1 cellular context compared by ENCODE assay signal in the genomic region with DNA sequence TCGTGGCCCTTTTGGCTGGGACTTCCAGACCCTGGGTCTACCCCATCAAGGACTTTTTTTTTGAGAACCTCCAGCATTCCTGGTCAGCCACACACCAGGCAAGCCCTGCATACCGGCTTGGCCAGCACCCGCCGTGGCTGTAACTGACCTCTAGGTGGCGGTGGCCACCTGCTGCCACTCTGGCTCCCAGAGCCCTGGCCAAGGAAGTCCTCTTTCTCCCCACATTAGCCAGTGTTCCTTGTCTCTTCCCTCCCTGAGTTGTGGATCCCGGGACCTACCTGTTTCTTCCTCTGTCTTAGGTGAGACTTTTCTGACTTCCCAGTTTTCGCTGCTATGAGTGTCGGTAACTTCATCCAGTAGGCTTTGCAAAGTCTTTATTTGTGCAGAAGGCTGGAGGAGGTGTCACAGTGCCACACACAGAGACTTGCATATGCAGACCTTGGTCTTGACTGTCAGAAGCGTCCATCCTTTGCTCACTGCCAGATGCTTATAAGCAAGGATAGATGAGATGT.
TF ChIP-seq lines count a peak whose summit lies in the region.

No MANE protein-coding gene starts in this region.

TF ChIP-seq in HepG2, 621 proteins besides CTCF, POLR2A, EP300 and RAD21 (continued from another document and continues in another):
- TF ChIP-seq, protein P1, sequence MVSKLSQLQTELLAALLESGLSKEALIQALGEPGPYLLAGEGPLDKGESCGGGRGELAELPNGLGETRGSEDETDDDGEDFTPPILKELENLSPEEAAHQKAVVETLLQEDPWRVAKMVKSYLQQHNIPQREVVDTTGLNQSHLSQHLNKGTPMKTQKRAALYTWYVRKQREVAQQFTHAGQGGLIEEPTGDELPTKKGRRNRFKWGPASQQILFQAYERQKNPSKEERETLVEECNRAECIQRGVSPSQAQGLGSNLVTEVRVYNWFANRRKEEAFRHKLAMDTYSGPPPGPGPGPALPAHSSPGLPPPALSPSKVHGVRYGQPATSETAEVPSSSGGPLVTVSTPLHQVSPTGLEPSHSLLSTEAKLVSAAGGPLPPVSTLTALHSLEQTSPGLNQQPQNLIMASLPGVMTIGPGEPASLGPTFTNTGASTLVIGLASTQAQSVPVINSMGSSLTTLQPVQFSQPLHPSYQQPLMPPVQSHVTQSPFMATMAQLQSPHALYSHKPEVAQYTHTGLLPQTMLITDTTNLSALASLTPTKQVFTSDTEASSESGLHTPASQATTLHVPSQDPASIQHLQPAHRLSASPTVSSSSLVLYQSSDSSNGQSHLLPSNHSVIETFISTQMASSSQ (IDR thresholded peaks at IDR 0.05; ENCODE audit: low read depth): no peak
- TF ChIP-seq, protein P1 (CRISPR knock-in tag; IDR thresholded peaks at IDR 0.05; ENCODE audit: borderline replicate concordance): 0 out of 2 replicates have a peak, but pooled peaks have one; percentile 22
- TF ChIP-seq, protein P2, sequence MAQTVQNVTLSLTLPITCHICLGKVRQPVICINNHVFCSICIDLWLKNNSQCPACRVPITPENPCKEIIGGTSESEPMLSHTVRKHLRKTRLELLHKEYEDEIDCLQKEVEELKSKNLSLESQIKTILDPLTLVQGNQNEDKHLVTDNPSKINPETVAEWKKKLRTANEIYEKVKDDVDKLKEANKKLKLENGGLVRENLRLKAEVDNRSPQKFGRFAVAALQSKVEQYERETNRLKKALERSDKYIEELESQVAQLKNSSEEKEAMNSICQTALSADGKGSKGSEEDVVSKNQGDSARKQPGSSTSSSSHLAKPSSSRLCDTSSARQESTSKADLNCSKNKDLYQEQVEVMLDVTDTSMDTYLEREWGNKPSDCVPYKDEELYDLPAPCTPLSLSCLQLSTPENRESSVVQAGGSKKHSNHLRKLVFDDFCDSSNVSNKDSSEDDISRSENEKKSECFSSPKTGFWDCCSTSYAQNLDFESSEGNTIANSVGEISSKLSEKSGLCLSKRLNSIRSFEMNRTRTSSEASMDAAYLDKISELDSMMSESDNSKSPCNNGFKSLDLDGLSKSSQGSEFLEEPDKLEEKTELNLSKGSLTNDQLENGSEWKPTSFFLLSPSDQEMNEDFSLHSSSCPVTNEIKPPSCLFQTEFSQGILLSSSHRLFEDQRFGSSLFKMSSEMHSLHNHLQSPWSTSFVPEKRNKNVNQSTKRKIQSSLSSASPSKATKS (CRISPR knock-in tag; IDR thresholded peaks at IDR 0.05): no peak
- TF ChIP-seq ZNF124 (CRISPR knock-in tag; IDR thresholded peaks at IDR 0.05) (no peak), SIN3B (IDR thresholded peaks at IDR 0.05; ENCODE audit: low read length) (no peak), XRCC5 (optimal IDR thresholded peaks at IDR 0.05; ENCODE audit: low read length) (peak; percentile 98), PLRG1 (conservative IDR thresholded peaks at IDR 0.05) (no peak), ZNF180 (CRISPR knock-in tag; IDR thresholded peaks at IDR 0.05; ENCODE audit: borderline replicate concordance, low read depth) (no peak), ZNF776 (CRISPR knock-in tag; IDR thresholded peaks at IDR 0.05) (0 out of 2 replicates have a peak, but pooled peaks have one; percentile 24), TMF1 (CRISPR knock-in tag; IDR thresholded peaks at IDR 0.05; ENCODE audit: low read depth) (no peak), ZFP41 (CRISPR knock-in tag; IDR thresholded peaks at IDR 0.05; ENCODE audit: borderline replicate concordance) (no peak), ZNF788 (CRISPR knock-in tag; IDR thresholded peaks at IDR 0.05; ENCODE audit: borderline replicate concordance) (no peak), ZNF549 (CRISPR knock-in tag; IDR thresholded peaks at IDR 0.05) (no peak), SP140L (CRISPR knock-in tag; IDR thresholded peaks at IDR 0.05; ENCODE audit: borderline replicate concordance) (no peak), GFI1 (CRISPR knock-in tag; IDR thresholded peaks at IDR 0.05; ENCODE audit: borderline replicate concordance) (no peak), EED (CRISPR knock-in tag; IDR thresholded peaks at IDR 0.05) (no peak), ZNF24 (IDR thresholded peaks at IDR 0.05) (no peak), ZNF160 (CRISPR knock-in tag; IDR thresholded peaks at IDR 0.05) (no peak), ELF1 (CRISPR knock-in tag; IDR thresholded peaks at IDR 0.05) (0 out of 2 replicates have a peak, but pooled peaks have one; percentile 25), HNF4G (IDR thresholded peaks at IDR 0.05; ENCODE audit: borderline replicate concordance, low read depth, low read length) (no peak), HNF4G (CRISPR knock-in tag; IDR thresholded peaks at IDR 0.05; ENCODE audit: borderline replicate concordance, low read depth) (no peak), RCOR2 (CRISPR knock-in tag; IDR thresholded peaks at IDR 0.05) (no peak), PITX1 (CRISPR knock-in tag; IDR thresholded peaks at IDR 0.05) (no peak; the same call in 1 of the 2 replicates), SOX5 (CRISPR knock-in tag; IDR thresholded peaks at IDR 0.05; ENCODE audit: borderline replicate concordance) (no peak), MIER2 (CRISPR knock-in tag; IDR thresholded peaks at IDR 0.05) (no peak), TAF15 (IDR thresholded peaks at IDR 0.05; ENCODE audit: low read depth, low read length, poor library complexity, severe bottlenecking) (no peak), SCMH1 (CRISPR knock-in tag; IDR thresholded peaks at IDR 0.05; ENCODE audit: borderline replicate concordance) (no peak), FOXA3 (CRISPR knock-in tag; IDR thresholded peaks at IDR 0.05) (peak; percentile 19; the same call in 1 of the 2 replicates), ZNF30 (CRISPR knock-in tag; IDR thresholded peaks at IDR 0.05) (no peak)
- TF ChIP-seq, protein P3, sequence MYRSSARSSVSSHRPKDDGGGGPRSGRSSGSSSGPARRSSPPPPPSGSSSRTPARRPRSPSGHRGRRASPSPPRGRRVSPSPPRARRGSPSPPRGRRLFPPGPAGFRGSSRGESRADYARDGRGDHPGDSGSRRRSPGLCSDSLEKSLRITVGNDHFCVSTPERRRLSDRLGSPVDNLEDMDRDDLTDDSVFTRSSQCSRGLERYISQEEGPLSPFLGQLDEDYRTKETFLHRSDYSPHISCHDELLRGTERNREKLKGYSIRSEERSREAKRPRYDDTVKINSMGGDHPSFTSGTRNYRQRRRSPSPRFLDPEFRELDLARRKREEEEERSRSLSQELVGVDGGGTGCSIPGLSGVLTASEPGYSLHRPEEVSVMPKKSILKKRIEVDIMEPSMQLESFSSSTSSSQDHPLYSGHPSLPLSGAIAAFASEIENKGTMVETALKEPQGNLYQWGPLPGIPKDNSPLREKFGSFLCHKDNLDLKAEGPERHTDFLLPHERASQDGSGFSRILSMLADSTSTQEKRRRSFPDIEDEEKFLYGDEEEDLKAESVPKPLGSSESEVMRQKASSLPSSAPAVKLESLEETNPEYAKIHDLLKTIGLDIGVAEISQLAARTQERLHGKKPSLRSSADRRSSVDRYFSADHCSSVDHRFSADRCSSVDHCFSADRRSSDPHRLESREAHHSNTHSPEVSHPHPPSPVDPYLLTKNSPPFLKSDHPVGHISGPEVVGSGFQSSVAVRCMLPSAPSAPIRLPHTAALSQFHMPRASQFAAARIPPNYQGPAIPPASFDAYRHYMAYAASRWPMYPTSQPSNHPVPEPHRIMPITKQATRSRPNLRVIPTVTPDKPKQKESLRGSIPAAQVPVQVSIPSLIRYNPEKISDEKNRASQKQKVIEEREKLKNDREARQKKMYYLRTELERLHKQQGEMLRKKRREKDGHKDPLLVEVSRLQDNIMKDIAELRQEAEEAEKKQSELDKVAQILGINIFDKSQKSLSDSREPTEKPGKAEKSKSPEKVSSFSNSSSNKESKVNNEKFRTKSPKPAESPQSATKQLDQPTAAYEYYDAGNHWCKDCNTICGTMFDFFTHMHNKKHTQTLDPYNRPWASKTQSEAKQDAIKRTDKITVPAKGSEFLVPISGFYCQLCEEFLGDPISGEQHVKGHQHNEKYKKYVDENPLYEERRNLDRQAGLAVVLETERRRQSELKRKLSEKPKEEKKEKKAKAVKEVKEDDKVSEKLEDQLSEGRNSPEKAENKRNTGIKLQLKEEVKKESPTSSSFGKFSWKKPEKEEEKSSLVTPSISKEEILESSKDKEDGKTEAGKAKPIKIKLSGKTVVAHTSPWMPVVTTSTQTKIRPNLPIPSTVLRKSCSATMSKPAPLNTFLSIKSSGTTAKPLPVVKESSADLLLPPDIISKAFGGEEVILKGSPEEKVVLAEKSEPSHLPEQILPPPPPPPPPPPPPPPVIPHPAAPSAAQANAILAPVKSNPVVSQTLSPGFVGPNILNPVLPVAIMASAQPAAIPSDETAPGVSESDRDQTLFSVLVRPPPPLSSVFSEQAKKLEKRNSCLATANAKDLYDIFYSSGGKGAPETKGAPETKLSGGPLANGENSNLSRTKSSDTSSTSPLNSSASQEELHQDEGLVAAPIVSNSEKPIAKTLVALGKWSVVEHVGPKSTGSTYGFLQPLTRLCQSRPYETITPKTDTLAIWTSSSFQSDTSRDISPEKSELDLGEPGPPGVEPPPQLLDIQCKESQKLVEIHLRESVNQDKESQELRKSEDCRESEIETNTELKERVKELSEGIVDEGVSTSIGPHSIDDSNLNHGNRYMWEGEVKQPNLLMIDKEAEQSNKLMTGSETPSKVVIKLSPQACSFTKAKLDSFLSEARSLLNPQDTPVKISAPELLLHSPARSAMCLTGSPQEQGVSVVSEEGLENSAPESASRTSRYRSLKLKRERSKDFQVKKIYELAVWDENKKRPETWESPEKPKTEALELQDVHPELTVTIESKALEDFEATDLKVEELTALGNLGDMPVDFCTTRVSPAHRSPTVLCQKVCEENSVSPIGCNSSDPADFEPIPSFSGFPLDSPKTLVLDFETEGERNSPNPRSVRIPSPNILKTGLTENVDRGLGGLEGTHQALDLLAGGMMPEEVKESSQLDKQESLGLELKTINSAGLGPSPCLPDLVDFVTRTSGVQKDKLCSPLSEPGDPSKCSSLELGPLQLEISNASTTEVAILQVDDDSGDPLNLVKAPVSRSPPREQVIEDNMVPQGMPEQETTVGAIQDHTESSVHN (CRISPR knock-in tag; IDR thresholded peaks at IDR 0.05): no peak
- TF ChIP-seq, protein P4, sequence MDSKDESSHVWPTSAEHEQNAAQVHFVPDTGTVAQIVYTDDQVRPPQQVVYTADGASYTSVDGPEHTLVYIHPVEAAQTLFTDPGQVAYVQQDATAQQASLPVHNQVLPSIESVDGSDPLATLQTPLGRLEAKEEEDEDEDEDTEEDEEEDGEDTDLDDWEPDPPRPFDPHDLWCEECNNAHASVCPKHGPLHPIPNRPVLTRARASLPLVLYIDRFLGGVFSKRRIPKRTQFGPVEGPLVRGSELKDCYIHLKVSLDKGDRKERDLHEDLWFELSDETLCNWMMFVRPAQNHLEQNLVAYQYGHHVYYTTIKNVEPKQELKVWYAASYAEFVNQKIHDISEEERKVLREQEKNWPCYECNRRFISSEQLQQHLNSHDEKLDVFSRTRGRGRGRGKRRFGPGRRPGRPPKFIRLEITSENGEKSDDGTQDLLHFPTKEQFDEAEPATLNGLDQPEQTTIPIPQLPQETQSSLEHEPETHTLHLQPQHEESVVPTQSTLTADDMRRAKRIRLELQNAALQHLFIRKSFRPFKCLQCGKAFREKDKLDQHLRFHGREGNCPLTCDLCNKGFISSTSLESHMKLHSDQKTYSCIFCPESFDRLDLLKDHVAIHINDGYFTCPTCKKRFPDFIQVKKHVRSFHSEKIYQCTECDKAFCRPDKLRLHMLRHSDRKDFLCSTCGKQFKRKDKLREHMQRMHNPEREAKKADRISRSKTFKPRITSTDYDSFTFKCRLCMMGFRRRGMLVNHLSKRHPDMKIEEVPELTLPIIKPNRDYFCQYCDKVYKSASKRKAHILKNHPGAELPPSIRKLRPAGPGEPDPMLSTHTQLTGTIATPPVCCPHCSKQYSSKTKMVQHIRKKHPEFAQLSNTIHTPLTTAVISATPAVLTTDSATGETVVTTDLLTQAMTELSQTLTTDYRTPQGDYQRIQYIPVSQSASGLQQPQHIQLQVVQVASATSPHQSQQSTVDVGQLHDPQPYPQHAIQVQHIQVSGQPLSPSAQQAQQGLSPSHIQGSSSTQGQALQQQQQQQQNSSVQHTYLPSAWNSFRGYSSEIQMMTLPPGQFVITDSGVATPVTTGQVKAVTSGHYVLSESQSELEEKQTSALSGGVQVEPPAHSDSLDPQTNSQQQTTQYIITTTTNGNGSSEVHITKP (CRISPR knock-in tag; IDR thresholded peaks at IDR 0.05; ENCODE audit: low read depth): no peak
- TF ChIP-seq, protein P5, sequence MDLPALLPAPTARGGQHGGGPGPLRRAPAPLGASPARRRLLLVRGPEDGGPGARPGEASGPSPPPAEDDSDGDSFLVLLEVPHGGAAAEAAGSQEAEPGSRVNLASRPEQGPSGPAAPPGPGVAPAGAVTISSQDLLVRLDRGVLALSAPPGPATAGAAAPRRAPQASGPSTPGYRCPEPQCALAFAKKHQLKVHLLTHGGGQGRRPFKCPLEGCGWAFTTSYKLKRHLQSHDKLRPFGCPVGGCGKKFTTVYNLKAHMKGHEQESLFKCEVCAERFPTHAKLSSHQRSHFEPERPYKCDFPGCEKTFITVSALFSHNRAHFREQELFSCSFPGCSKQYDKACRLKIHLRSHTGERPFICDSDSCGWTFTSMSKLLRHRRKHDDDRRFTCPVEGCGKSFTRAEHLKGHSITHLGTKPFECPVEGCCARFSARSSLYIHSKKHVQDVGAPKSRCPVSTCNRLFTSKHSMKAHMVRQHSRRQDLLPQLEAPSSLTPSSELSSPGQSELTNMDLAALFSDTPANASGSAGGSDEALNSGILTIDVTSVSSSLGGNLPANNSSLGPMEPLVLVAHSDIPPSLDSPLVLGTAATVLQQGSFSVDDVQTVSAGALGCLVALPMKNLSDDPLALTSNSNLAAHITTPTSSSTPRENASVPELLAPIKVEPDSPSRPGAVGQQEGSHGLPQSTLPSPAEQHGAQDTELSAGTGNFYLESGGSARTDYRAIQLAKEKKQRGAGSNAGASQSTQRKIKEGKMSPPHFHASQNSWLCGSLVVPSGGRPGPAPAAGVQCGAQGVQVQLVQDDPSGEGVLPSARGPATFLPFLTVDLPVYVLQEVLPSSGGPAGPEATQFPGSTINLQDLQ (CRISPR knock-in tag; IDR thresholded peaks at IDR 0.05): no peak
- TF ChIP-seq, protein P6, sequence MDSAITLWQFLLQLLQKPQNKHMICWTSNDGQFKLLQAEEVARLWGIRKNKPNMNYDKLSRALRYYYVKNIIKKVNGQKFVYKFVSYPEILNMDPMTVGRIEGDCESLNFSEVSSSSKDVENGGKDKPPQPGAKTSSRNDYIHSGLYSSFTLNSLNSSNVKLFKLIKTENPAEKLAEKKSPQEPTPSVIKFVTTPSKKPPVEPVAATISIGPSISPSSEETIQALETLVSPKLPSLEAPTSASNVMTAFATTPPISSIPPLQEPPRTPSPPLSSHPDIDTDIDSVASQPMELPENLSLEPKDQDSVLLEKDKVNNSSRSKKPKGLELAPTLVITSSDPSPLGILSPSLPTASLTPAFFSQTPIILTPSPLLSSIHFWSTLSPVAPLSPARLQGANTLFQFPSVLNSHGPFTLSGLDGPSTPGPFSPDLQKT (CRISPR knock-in tag; IDR thresholded peaks at IDR 0.05; ENCODE audit: borderline replicate concordance): no peak
